ENCODE assay signal across 8 cellular contexts in genomic region chr1:62912028-62912638, GRCh38.
DNase-seq lines count a peak whose midpoint lies in the region; ATAC-seq and TF ChIP-seq lines count a peak whose summit lies in the region.

No MANE protein-coding gene starts in this region.

- H3K27me3 Mint-ChIP-seq in CD14-positive monocyte (ENCODE audit: low read depth in 3 of 3): peaks cover 5 to 13% (median 6%) of the 10 kb centered on the region in 3 donors

- intact Hi-C loops in CD14-positive monocyte (cut with micrococcal nuclease): no loop called here

- no peaks in the 10 kb centered on the region for H3K36me3 Mint-ChIP-seq in CD14-positive monocyte
- H3K36me3 Mint-ChIP-seq in activated naive CD4-positive, alpha-beta T cell treated with anti-CD3 and anti-CD28 coated beads, Interleukin-2, amount 50 U/mL, for 72 hours: no peaks in the 10 kb centered on the region

- no peak for DNase-seq in CD14-positive monocyte (ENCODE audit: low spot score)
- peak; percentile 29 for DNase-seq in H4 (ENCODE audit: low spot score)
- peak; percentile 19 for DNase-seq in kidney tubule cell (ENCODE audit: low spot score)
- no peak for DNase-seq in cerebellar cortex (ENCODE audit: low spot score)
- no peak for DNase-seq in GF-D8 (lab: John Stamatoyannopoulos, UW)
- DNase-seq in activated naive CD4-positive, alpha-beta T cell treated with anti-CD3 and anti-CD28 coated beads, Interleukin-2, amount 50 U/mL, for 72 hours (ENCODE audit: low spot score in 2 of 2): no peak

- ATAC-seq in activated naive CD4-positive, alpha-beta T cell treated with anti-CD3 and anti-CD28 coated beads, Interleukin-2, amount 50 U/mL, for 72 hours: no peak
- no peak for ATAC-seq in GM18858 (IDR thresholded peaks at IDR 0.05; ENCODE audit: unreplicated experiment)

- no peak overlapping the region for H3K27ac ChIP-seq in VCaP

- no peak overlapping the region for H3K4me3 Mint-ChIP-seq in CD14-positive monocyte

- peak; percentile 78 for TF ChIP-seq CTCF in CD14-positive monocyte (IDR thresholded peaks at IDR 0.05)
- TF ChIP-seq CTCF in VCaP (conservative IDR thresholded peaks at IDR 0.05): peak; percentile 74

- H3K27ac Mint-ChIP-seq in CD14-positive monocyte: no peak overlapping the region
- no peak overlapping the region for H3K27ac Mint-ChIP-seq in activated naive CD4-positive, alpha-beta T cell treated with anti-CD3 and anti-CD28 coated beads, Interleukin-2, amount 50 U/mL, for 72 hours

- no peaks in the 10 kb centered on the region for H3K4me1 Mint-ChIP-seq in CD14-positive monocyte

- H3K9me3 Mint-ChIP-seq in CD14-positive monocyte: no peaks in the 10 kb centered on the region
- no peaks in the 10 kb centered on the region for H3K9me3 Mint-ChIP-seq in activated naive CD4-positive, alpha-beta T cell treated with anti-CD3 and anti-CD28 coated beads, Interleukin-2, amount 50 U/mL, for 72 hours

Comparison
In these comparisons a context has a peak if more than half of its experiments do, and no peak if none do; other contexts are left out.
1. DNase-seq: peak in H4 (single experiment) and kidney tubule cell (single experiment); none in CD14-positive monocyte (single experiment), cerebellar cortex (single experiment), GF-D8 (single experiment) and activated naive CD4-positive, alpha-beta T cell treated with anti-CD3 and anti-CD28 coated beads, Interleukin-2, amount 50 U/mL, for 72 hours (0 of 2).